ENCODE assay signal across 20 cellular contexts in the genomic region with DNA sequence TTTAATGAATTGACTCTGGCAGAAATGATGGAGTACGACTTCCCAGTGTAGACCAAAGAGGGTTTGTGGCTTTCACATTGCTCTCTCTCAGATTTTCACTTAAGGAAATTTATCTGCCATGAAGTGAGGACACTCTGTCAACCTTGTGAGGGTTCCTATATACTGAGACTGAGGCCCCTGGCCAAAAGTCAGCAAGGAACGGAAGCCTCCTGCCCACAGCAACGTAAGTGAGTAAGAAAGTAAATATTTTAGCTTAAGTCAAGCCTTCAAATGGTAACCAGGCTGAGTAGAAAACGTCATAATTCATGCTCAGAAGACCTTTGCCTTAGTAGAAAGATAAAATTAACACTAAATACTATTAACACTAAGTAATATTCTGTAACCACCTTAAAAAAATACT.
"Had no signal": no experiment of that assay in that cellular context is flagged by ENCODE, and none has a peak within 500 bp of the region (broad histone marks: within the 10 kb centered on the region; RNA-seq: fewer than 3 reads in every experiment).

No MANE protein-coding gene starts in this region.

- H3K27me3 ChIP-seq: heart left ventricle, neutrophil, pancreas, right atrium auricular region, spleen, tibial nerve had no signal

- ATAC-seq: activated CD8-positive, alpha-beta T cell treated with anti-CD3 and anti-CD28 coated beads, Interleukin-2, amount 10 ng/mL, durations not matched to agents 7 days and 5 days; heart left ventricle; left cardiac atrium; natural killer cell treated with Interleukin-12 subunit alpha and Interleukin-12 subunit beta and Interleukin-15 and Interleukin-18, amount 100 ng/mL, for 72 hours; pancreas; psoas muscle had no signal

- H3K27ac ChIP-seq: heart left ventricle, neutrophil, pancreas, psoas muscle, right atrium auricular region, spleen, tibial nerve, WERI-Rb-1 had no signal

- DNase-seq: activated CD4-positive, alpha-beta T cell treated with anti-CD3 and anti-CD28 coated beads for 1 hour; activated CD4-positive, alpha-beta T cell treated with anti-CD3 and anti-CD28 coated beads, Interleukin-2, amount 50 U/mL, for 1 hour; activated CD8-positive, alpha-beta T cell treated with anti-CD3 and anti-CD28 coated beads, Interleukin-2, amount 10 ng/mL, durations not matched to agents 7 days and 5 days; activated gamma-delta T cell; activated naive CD4-positive, alpha-beta T cell treated with anti-CD3 and anti-CD28 coated beads, Interleukin-2, amount 50 U/mL, for 16 hours; aorta; effector CD4-positive, alpha-beta T cell; heart left ventricle; islet precursor cell; left cardiac atrium; pancreas; psoas muscle; spleen; stimulated activated CD4-positive, alpha-beta T cell treated with anti-CD3 and anti-CD28 coated beads, Interleukin-4, amount 100 ng/mL, for 24 hours; SW 1271; WERI-Rb-1 had no signal

- H3K4me3 ChIP-seq: heart left ventricle, pancreas, psoas muscle, right atrium auricular region, spleen, tibial nerve had no signal

- H3K9me3 ChIP-seq: neutrophil, pancreas, psoas muscle had no signal

- H3K4me1 ChIP-seq: heart left ventricle, pancreas, psoas muscle, right atrium auricular region, spleen, tibial nerve had no signal

- H3K36me3 ChIP-seq: heart left ventricle, neutrophil, pancreas, right atrium auricular region, spleen, tibial nerve, WERI-Rb-1 had no signal
